2 cellular contexts compared by ENCODE assay signal in genomic region chr1:21099034-21099868, GRCh38.
TF ChIP-seq lines count a peak whose summit lies in the region.

No MANE protein-coding gene starts in this region.

TF ChIP-seq in IMR-90, 13 proteins besides CTCF, POLR2A, EP300 and RAD21 (continued from another document):
- TF ChIP-seq CEBPB (IDR thresholded peaks at IDR 0.05; ENCODE audit: low read depth, low read length) (peak; percentile 84), SMC3 (IDR thresholded peaks at IDR 0.05; ENCODE audit: low read depth, low read length) (no peak), RFX5 (IDR thresholded peaks at IDR 0.05; ENCODE audit: low read depth, low read length) (no peak)
- TF ChIP-seq, protein P1, sequence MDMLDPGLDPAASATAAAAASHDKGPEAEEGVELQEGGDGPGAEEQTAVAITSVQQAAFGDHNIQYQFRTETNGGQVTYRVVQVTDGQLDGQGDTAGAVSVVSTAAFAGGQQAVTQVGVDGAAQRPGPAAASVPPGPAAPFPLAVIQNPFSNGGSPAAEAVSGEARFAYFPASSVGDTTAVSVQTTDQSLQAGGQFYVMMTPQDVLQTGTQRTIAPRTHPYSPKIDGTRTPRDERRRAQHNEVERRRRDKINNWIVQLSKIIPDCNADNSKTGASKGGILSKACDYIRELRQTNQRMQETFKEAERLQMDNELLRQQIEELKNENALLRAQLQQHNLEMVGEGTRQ (IDR thresholded peaks at IDR 0.05; ENCODE audit: low read depth, low read length): no peak
- TF ChIP-seq, protein P2, sequence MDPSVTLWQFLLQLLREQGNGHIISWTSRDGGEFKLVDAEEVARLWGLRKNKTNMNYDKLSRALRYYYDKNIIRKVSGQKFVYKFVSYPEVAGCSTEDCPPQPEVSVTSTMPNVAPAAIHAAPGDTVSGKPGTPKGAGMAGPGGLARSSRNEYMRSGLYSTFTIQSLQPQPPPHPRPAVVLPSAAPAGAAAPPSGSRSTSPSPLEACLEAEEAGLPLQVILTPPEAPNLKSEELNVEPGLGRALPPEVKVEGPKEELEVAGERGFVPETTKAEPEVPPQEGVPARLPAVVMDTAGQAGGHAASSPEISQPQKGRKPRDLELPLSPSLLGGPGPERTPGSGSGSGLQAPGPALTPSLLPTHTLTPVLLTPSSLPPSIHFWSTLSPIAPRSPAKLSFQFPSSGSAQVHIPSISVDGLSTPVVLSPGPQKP (IDR thresholded peaks at IDR 0.05; ENCODE audit: borderline replicate concordance, low read depth, low read length): no peak

TF ChIP-seq in WTC11, 78 proteins besides CTCF, POLR2A, EP300 and RAD21 (continued from another document):
- TF ChIP-seq ZSCAN18 (CRISPR knock-in tag; IDR thresholded peaks at IDR 0.05) (no peak), ESRRA (CRISPR knock-in tag; IDR thresholded peaks at IDR 0.05; ENCODE audit: borderline replicate concordance) (no peak), STAT6 (CRISPR knock-in tag; conservative IDR thresholded peaks at IDR 0.05; ENCODE audit: low read depth) (no peak), ZNF423 (CRISPR knock-in tag; IDR thresholded peaks at IDR 0.05) (no peak), CBFB (CRISPR knock-in tag; IDR thresholded peaks at IDR 0.05; ENCODE audit: low read depth) (no peak)
- TF ChIP-seq, protein P1 (CRISPR knock-in tag; IDR thresholded peaks at IDR 0.05): no peak
- TF ChIP-seq, protein P3, sequence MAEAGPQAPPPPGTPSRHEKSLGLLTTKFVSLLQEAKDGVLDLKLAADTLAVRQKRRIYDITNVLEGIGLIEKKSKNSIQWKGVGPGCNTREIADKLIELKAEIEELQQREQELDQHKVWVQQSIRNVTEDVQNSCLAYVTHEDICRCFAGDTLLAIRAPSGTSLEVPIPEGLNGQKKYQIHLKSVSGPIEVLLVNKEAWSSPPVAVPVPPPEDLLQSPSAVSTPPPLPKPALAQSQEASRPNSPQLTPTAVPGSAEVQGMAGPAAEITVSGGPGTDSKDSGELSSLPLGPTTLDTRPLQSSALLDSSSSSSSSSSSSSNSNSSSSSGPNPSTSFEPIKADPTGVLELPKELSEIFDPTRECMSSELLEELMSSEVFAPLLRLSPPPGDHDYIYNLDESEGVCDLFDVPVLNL (CRISPR knock-in tag; IDR thresholded peaks at IDR 0.05; ENCODE audit: borderline replicate concordance, low read depth): no peak
